12 cellular contexts compared by ENCODE assay signal in genomic region chr6:33433560-33434191, GRCh38. TPM values are rescaled to one million over a fixed set of nuclear protein-coding genes. Genes with fewer than 3 reads are reported as not detected.
DNase-seq lines count a peak whose midpoint lies in the region; ATAC-seq and TF ChIP-seq lines count a peak whose summit lies in the region.
"Had no signal": no experiment of that assay in that cellular context is flagged by ENCODE, and none has a peak within 500 bp of the region (broad histone marks: within the 10 kb centered on the region; RNA-seq: fewer than 3 reads in every experiment).

No MANE protein-coding gene starts in this region.

- peak overlapping the region; percentile 70 for H3K27ac ChIP-seq in iPS-18a (ENCODE audit: low read length)
- peak overlapping the region; percentile 17 for H3K27ac ChIP-seq in smooth muscle cell (ENCODE audit: low read depth)
- H3K27ac ChIP-seq: PC-9 had no signal

- peaks cover 32% of the 10 kb centered on the region; the same call in 1 of the 2 replicates for H3K36me3 Mint-ChIP-seq in HFFc6 (ENCODE audit: low read depth)
- H3K36me3 Mint-ChIP-seq in central memory CD8-positive, alpha-beta T cell (ENCODE audit: insufficient read depth) = peaks cover 22% of the 10 kb centered on the region

- peak overlapping the region; percentile 48 for H3K4me2 ChIP-seq in smooth muscle cell
- H3K4me2 ChIP-seq: PC-9 had no signal

- H3K36me3 ChIP-seq in iPS-18a (ENCODE audit: control insufficient read depth, low read depth, low read length) (peaks cover 38% of the 10 kb centered on the region), smooth muscle cell (ENCODE audit: low read depth) (peaks cover 5% of the 10 kb centered on the region)

- H3K4me1 Mint-ChIP-seq in HFFc6 (ENCODE audit: low read depth) = peaks cover 49% of the 10 kb centered on the region
- H3K4me1 Mint-ChIP-seq in central memory CD8-positive, alpha-beta T cell = peaks cover 51% of the 10 kb centered on the region

- peak overlapping the region; percentile 59 for H3K27ac Mint-ChIP-seq in HFFc6
- peak overlapping the region; percentile 3 for H3K27ac Mint-ChIP-seq in central memory CD8-positive, alpha-beta T cell (ENCODE audit: low read depth)

- TF ChIP-seq CTCF in HFFc6 (IDR thresholded peaks at IDR 0.05) (no peak), smooth muscle cell (IDR thresholded peaks at IDR 0.05; ENCODE audit: borderline replicate concordance, insufficient read depth, poor library complexity, severe bottlenecking) (no peak)

- H3K9ac ChIP-seq in iPS-18a (ENCODE audit: low read length) (peak overlapping the region; percentile 95), smooth muscle cell (ENCODE audit: low read depth) (peak overlapping the region; percentile 18)

- no peaks in the 10 kb centered on the region for H3K27me3 ChIP-seq in iPS-18a (ENCODE audit: control insufficient read depth, insufficient read depth, low read length)
- H3K27me3 ChIP-seq in smooth muscle cell (ENCODE audit: low read depth) = no peaks in the 10 kb centered on the region

- H3K9me3 Mint-ChIP-seq in HFFc6 = no peaks in the 10 kb centered on the region
- no peaks in the 10 kb centered on the region for H3K9me3 Mint-ChIP-seq in central memory CD8-positive, alpha-beta T cell
- H3K9me3 Mint-ChIP-seq: natural killer cell had no signal

- DNase-seq in HFFc6 = no peak
- DNase-seq in central memory CD8-positive, alpha-beta T cell (ENCODE audit: low spot score in 2 of 2) = no peak
- DNase-seq in smooth muscle cell (lab: John Stamatoyannopoulos, UW; ENCODE audit: unreplicated experiment) = no peak
- no peak for DNase-seq in activated naive CD4-positive, alpha-beta T cell treated with Interleukin-2 at 50 U/mL for 16 hours
- DNase-seq in mesenteric fat pad (ENCODE audit: low spot score) = no peak
- DNase-seq: cortex of kidney, natural killer cell, NCI-H187, PC-9 had no signal

- WGBS in smooth muscle cell (ENCODE audit: low lambda C conversion rate) = 21% methylated on average over 4 of the region's 17 CpGs

- peaks cover 22% of the 10 kb centered on the region for H3K79me2 ChIP-seq in smooth muscle cell (ENCODE audit: low read depth)

- no peak for ATAC-seq in central memory CD8-positive, alpha-beta T cell (replicated peaks; ENCODE audit: extremely low read depth, poor library complexity, severe bottlenecking)
- ATAC-seq in GM18873 (IDR thresholded peaks at IDR 0.05; ENCODE audit: low FRiP score, unreplicated experiment) = no peak
- ATAC-seq in HG03280 (IDR thresholded peaks at IDR 0.05; ENCODE audit: unreplicated experiment) = no peak
- ATAC-seq: natural killer cell had no signal

- no peak overlapping the region for H2AFZ ChIP-seq in smooth muscle cell (ENCODE audit: low read depth)
- H2AFZ ChIP-seq: PC-9 had no signal

- H3K4me1 ChIP-seq in iPS-18a (ENCODE audit: control insufficient read depth, low read depth, low read length) = peaks cover 33% of the 10 kb centered on the region
- peaks cover 19% of the 10 kb centered on the region for H3K4me1 ChIP-seq in smooth muscle cell (ENCODE audit: low read depth)

- H3K9me3 ChIP-seq in iPS-18a (ENCODE audit: control insufficient read depth, low read depth, low read length) = no peaks in the 10 kb centered on the region
- H3K9me3 ChIP-seq in smooth muscle cell (replicated peaks; ENCODE audit: low read depth) = no peaks in the 10 kb centered on the region

- no peak overlapping the region for H3K4me3 Mint-ChIP-seq in HFFc6
- no peak overlapping the region for H3K4me3 Mint-ChIP-seq in central memory CD8-positive, alpha-beta T cell

- H3F3A ChIP-seq in smooth muscle cell (ENCODE audit: low read depth) = no peaks in the 10 kb centered on the region

- no peaks in the 10 kb centered on the region; the same call in 1 of the 2 replicates for H3K27me3 Mint-ChIP-seq in HFFc6 (ENCODE audit: insufficient read depth)
- no peaks in the 10 kb centered on the region for H3K27me3 Mint-ChIP-seq in central memory CD8-positive, alpha-beta T cell

- H3K4me3 ChIP-seq in iPS-18a (ENCODE audit: low read length) = peak overlapping the region; percentile 59
- no peak overlapping the region for H3K4me3 ChIP-seq in smooth muscle cell
- H3K4me3 ChIP-seq: PC-9 had no signal

- peaks cover 58% of the 10 kb centered on the region for H4K20me1 ChIP-seq in smooth muscle cell (ENCODE audit: low read depth)

RNA-seq across cellular contexts. Expression of gene SYNGAP1, which starts 13.8 kb away (rescaled TPM):
- 10 to 100 TPM; 10.5 to 15.0 (median 13.3) TPM for total RNA-seq in HFFc6 (2021; fragmentation: NEBNext Ultra II Directional; extraction: Animal tissue kit (Norgen Biotek cat#: 25700))
- total RNA-seq in smooth muscle cell (8.6 and 10.4 TPM in 2 replicates), mesenteric fat pad (14.1 TPM)
- 1.9 and 7.9 TPM in 2 replicates for polyA plus RNA-seq in smooth muscle cell

RNA-seq across cellular contexts. Expression of gene CUTA, which starts 15.8 kb away (rescaled TPM):
- total RNA-seq in HFFc6 (2021; fragmentation: NEBNext Ultra II Directional; extraction: Animal tissue kit (Norgen Biotek cat#: 25700)) = 100 to 1,000 TPM; 464 to 546 (median 536) TPM
- 126 and 173 TPM in 2 replicates for total RNA-seq in smooth muscle cell
- polyA plus RNA-seq in smooth muscle cell = 289 and 298 TPM in 2 replicates
- total RNA-seq in mesenteric fat pad = 103 TPM

RNA-seq across cellular contexts. Expression of gene ZBTB9, which starts 20.7 kb away (rescaled TPM):
- 1 to 10 TPM; 6.4 to 9.2 (median 7.6) TPM for total RNA-seq in HFFc6 (2021; fragmentation: NEBNext Ultra II Directional; extraction: Animal tissue kit (Norgen Biotek cat#: 25700))
- total RNA-seq in smooth muscle cell = 7.5 and 11.6 TPM in 2 replicates
- polyA plus RNA-seq in smooth muscle cell = 6.2 and 10.9 TPM in 2 replicates
- total RNA-seq in mesenteric fat pad = 4.6 TPM

RNA-seq across cellular contexts. Expression of gene PHF1, which starts 22.9 kb away (rescaled TPM):
- total RNA-seq in HFFc6 (2021; fragmentation: NEBNext Ultra II Directional; extraction: Animal tissue kit (Norgen Biotek cat#: 25700)) = 10 to 100 TPM; 43.2 to 52.8 (median 51.4) TPM
- 30.0 and 39.3 TPM in 2 replicates for total RNA-seq in smooth muscle cell
- 36.9 and 52.2 TPM in 2 replicates for polyA plus RNA-seq in smooth muscle cell
- 42.5 TPM for total RNA-seq in mesenteric fat pad

RNA-seq across cellular contexts. Expression of gene KIFC1, which starts 42.1 kb away (rescaled TPM):
- 10 to 100 TPM; 20.6 to 43.5 (median 38.6) TPM for total RNA-seq in HFFc6 (2021; fragmentation: NEBNext Ultra II Directional; extraction: Animal tissue kit (Norgen Biotek cat#: 25700))
- total RNA-seq in smooth muscle cell (12.0 and 21.5 TPM in 2 replicates), mesenteric fat pad (0.19 TPM)
- polyA plus RNA-seq in smooth muscle cell = 2.9 and 8.8 TPM in 2 replicates
